ENCODE assay signal across 18 cellular contexts in genomic region chr10:34649385-34649784, GRCh38.
"Had no signal": no experiment of that assay in that cellular context is flagged by ENCODE, and none has a peak within 500 bp of the region (broad histone marks: within the 10 kb centered on the region; RNA-seq: fewer than 3 reads in every experiment).

No MANE protein-coding gene starts in this region.

- H3K36me3 Mint-ChIP-seq: immature natural killer cell; naive thymus-derived CD4-positive, alpha-beta T cell had no signal

- H3K36me3 ChIP-seq: esophagus squamous epithelium, neutrophil, stomach, thoracic aorta, transverse colon had no signal

- H3K27ac ChIP-seq: coronary artery, epithelial cell of prostate, esophagus squamous epithelium, neutrophil, stomach, thoracic aorta, transverse colon had no signal

- H3K4me3 Mint-ChIP-seq: immature natural killer cell; naive thymus-derived CD4-positive, alpha-beta T cell; nephron progenitor cell had no signal

- H3K9me3 ChIP-seq: esophagus squamous epithelium, neutrophil, stomach, thoracic aorta, transverse colon had no signal

- H3K27ac Mint-ChIP-seq: immature natural killer cell; naive thymus-derived CD4-positive, alpha-beta T cell had no signal

- ATAC-seq: naive thymus-derived CD4-positive, alpha-beta T cell; sciatic nerve had no signal

- FAIRE-seq: endometrium had no signal

- H3K27me3 ChIP-seq: esophagus squamous epithelium, neutrophil, stomach, transverse colon had no signal

- H3K9me3 Mint-ChIP-seq: naive thymus-derived CD4-positive, alpha-beta T cell; nephron progenitor cell had no signal

- H3K4me3 ChIP-seq: coronary artery, esophagus squamous epithelium, stomach, thoracic aorta, transverse colon had no signal

- DNase-seq: effector CD8-positive, alpha-beta T cell; esophagus squamous epithelium; foreskin fibroblast; mammary epithelial cell; naive thymus-derived CD4-positive, alpha-beta T cell; nephron progenitor cell; posterior cingulate gyrus; stimulated activated naive CD4-positive, alpha-beta T cell; stomach; substantia nigra; transverse colon had no signal

- H3K4me1 Mint-ChIP-seq: immature natural killer cell had no signal
